ENCODE assay signal across 6 cellular contexts in genomic region chr19:58304748-58305064, GRCh38. TPM values are rescaled to one million over a fixed set of nuclear protein-coding genes. Genes with fewer than 3 reads are reported as not detected.
A peak's percentile ranks its signal among the peaks of the same experiment; 100 is the strongest.
DNase-seq lines count a peak whose midpoint lies in the region; ATAC-seq and TF ChIP-seq lines count a peak whose summit lies in the region.

No MANE protein-coding gene starts in this region.

- POLR2A ChIA-PET in GM10248 (lab: Yijun Ruan, JAX) = interaction anchor here (1.0 kb wide), 1 partner anchor 58 kb away, joined by 3 read pairs; the partner anchor contains the start of gene ZNF497

- no peak for DNase-seq in naive B cell
- no peak for DNase-seq in head of caudate nucleus
- DNase-seq in GM10248 (ENCODE audit: extremely low spot score) = no peak

- TF ChIP-seq CTCF in GM10248 (IDR thresholded peaks at IDR 0.05; ENCODE audit: control extremely low read depth, extremely low read depth, low read depth, missing control alignments) = no peak

- peaks cover 0 to under 1% (median 0%) of the 10 kb centered on the region in 7 donors for H3K9me3 Mint-ChIP-seq in naive B cell

- intact Hi-C loops in head of caudate nucleus (cut with DNase I) = loop anchor here (2.0 to 10.0 kb wide), 2 partner anchors 22 to 120 kb away; partner anchors contain the start of genes ZNF274 and ZSCAN22

- H3K4me1 Mint-ChIP-seq in naive B cell = peaks cover 30 to 44% (median 39%) of the 10 kb centered on the region in 3 donors

- peak; percentile 14 for ATAC-seq in GM21717 (IDR thresholded peaks at IDR 0.05; ENCODE audit: unreplicated experiment)
- peak in 1 of 2 donors; percentile 2 for ATAC-seq in naive B cell (ENCODE audit: low read depth in 2 of 2)
- no peak for ATAC-seq in GM18517 (IDR thresholded peaks at IDR 0.05; ENCODE audit: unreplicated experiment)

- CTCF ChIA-PET in GM10248 (lab: Yijun Ruan, JAX) = no interaction called here

- no peaks in the 10 kb centered on the region for H3K27me3 Mint-ChIP-seq in naive B cell

- peak overlapping the region; percentile 93 to 100 (median 98) for H3K4me3 Mint-ChIP-seq in naive B cell

- peaks cover 9 to 18% of the 10 kb centered on the region in 2 donors for H3K36me3 Mint-ChIP-seq in naive B cell

- H3K27ac Mint-ChIP-seq in naive B cell = peak overlapping the region; percentile 99 to 100 (median 99)

- H3K27ac ChIP-seq in angular gyrus (ENCODE audit: low read depth, low read length) = peak overlapping the region; percentile 70

RNA-seq across cellular contexts. Expression of gene ERVK3-1, which starts 0.5 kb away (rescaled TPM):
- 10 to 100 TPM; 47.2 to 88.7 (median 74.6) TPM for polyA plus RNA-seq in naive B cell (ENCODE audit: low read depth in 6 of 6)

RNA-seq across cellular contexts. Expression of gene ZSCAN22, which starts 22.1 kb away (rescaled TPM):
- polyA plus RNA-seq in naive B cell (ENCODE audit: low read depth in 6 of 6) = 1 to 10 TPM in 5 of 6 donors, not detected in 1; 1.5 to 5.2 (median 2.1) TPM

RNA-seq across cellular contexts. Expression of gene ZNF8, which starts 26.0 kb away (rescaled TPM):
- 1 to 10 TPM in 1 of 6 donors, under 1 TPM in 4, not detected in 1; 0.21 to 1.0 (median 0.70) TPM for polyA plus RNA-seq in naive B cell (ENCODE audit: low read depth in 6 of 6)

RNA-seq across cellular contexts. Expression of gene A1BG, which starts 48.6 kb away (rescaled TPM):
- polyA plus RNA-seq in naive B cell (ENCODE audit: low read depth in 6 of 6) = 10 to 100 TPM; 30.6 to 68.3 (median 50.9) TPM

RNA-seq across cellular contexts. Expression of gene ZNF497, which starts 57.8 kb away (rescaled TPM):
- polyA plus RNA-seq in naive B cell (ENCODE audit: low read depth in 6 of 6) = 1 to 10 TPM in 3 of 6 donors, under 1 TPM in 3; 0.23 to 2.3 (median 1.5) TPM
